22 cellular contexts compared by ENCODE assay signal in the genomic region with DNA sequence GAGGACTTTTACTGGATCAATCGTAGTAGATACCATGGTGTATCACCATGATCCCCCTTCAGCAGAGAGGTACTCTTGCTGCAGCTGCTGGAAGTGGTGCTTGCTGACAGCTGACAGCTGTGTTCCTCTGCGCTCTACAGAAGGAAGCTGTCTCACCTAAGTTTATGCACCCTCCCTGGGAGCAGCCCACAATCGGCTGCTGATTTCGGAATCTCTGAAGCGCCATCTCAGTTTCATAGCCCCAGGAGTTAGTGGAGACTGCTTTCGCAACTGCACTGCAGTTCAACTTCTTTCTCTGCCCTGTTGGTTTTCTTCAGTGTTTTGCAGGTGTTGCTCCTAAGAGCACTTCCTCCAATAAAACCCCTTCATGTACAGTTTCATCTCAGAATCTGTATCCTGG.
DNase-seq lines count a peak whose midpoint lies in the region; ATAC-seq and TF ChIP-seq lines count a peak whose summit lies in the region.
"Had no signal": no experiment of that assay in that cellular context is flagged by ENCODE, and none has a peak within 500 bp of the region (broad histone marks: within the 10 kb centered on the region; RNA-seq: fewer than 3 reads in every experiment).

No MANE protein-coding gene starts in this region.

- H3K36me3 Mint-ChIP-seq in WTC11 (no peaks in the 10 kb centered on the region), nephron progenitor cell (ENCODE audit: low read depth) (no peaks in the 10 kb centered on the region)

- peaks cover 19% of the 10 kb centered on the region for H3K4me1 ChIP-seq in hepatocyte (ENCODE audit: insufficient read depth)
- H3K4me1 ChIP-seq: gastroesophageal sphincter had no signal

- H4K20me1 ChIP-seq in hepatocyte (ENCODE audit: insufficient read depth, poor library complexity, severe bottlenecking) = no peaks in the 10 kb centered on the region

- DNase-seq in M059J (ENCODE audit: low read depth) (peak; percentile 49), WTC11 (ENCODE audit: low spot score) (no peak), hepatocyte (ENCODE audit: low spot score) (no peak), SW 1271 (lab: John Stamatoyannopoulos, UW) (no peak), nephron progenitor cell (no peak), T-helper 2 cell (no peak), Kasumi-1 (lab: John Stamatoyannopoulos, UW) (no peak)
- DNase-seq: activated CD8-positive, alpha-beta memory T cell treated with anti-CD3 and anti-CD28 coated beads, Interleukin-2, amount 50 U/mL, for 48 hours; activated naive CD4-positive, alpha-beta T cell treated with Interleukin-2 at 50 U/mL for 16 hours; Karpas-422; NCI-H1930; NCI-H510A; occipital lobe; small intestine; stimulated activated naive CD4-positive, alpha-beta T cell treated with Interleukin-2 at 50 U/mL for 16 hours had no signal

- H3K4me1 Mint-ChIP-seq in WTC11 = peaks cover 32% of the 10 kb centered on the region
- H3K4me1 Mint-ChIP-seq in nephron progenitor cell = peaks cover 40% of the 10 kb centered on the region

- no peaks in the 10 kb centered on the region for H3K36me3 ChIP-seq in hepatocyte (replicated peaks; ENCODE audit: insufficient read depth, low read depth)
- H3K36me3 ChIP-seq: gastroesophageal sphincter had no signal

- TF ChIP-seq CTCF in WTC11 (IDR thresholded peaks at IDR 0.05) (no peak), hepatocyte (IDR thresholded peaks at IDR 0.05; ENCODE audit: poor library complexity) (no peak), nephron progenitor cell (IDR thresholded peaks at IDR 0.05) (no peak)

- peak; percentile 24 for ATAC-seq in WTC11
- ATAC-seq: gastroesophageal sphincter, GM12878 had no signal

- H3K4me2 ChIP-seq in hepatocyte = no peak overlapping the region
- H3K4me2 ChIP-seq: PC-9 had no signal

- H3K79me2 ChIP-seq in hepatocyte = no peaks in the 10 kb centered on the region

- H3K9me3 Mint-ChIP-seq in WTC11 = no peaks in the 10 kb centered on the region
- no peaks in the 10 kb centered on the region for H3K9me3 Mint-ChIP-seq in nephron progenitor cell
- H3K9me3 Mint-ChIP-seq: T-helper 1 cell treated with Interleukin-12 subunit alpha and Interleukin-12 subunit beta and Interleukin-4 antibody, amounts not matched to agents 30 μg/mL and 1 μg/mL, for 36 hours had no signal

- H2AFZ ChIP-seq in hepatocyte = no peak overlapping the region
- H2AFZ ChIP-seq: PC-9 had no signal

- POLR2A ChIA-PET in WTC11 (lab: Charles Lee) = no interaction called here

- H3K27ac Mint-ChIP-seq in WTC11 = peak overlapping the region; percentile 58
- H3K27ac Mint-ChIP-seq in nephron progenitor cell = no peak overlapping the region
- H3K27ac Mint-ChIP-seq: T-helper 1 cell treated with Interleukin-12 subunit alpha and Interleukin-12 subunit beta and Interleukin-4 antibody, amounts not matched to agents 30 μg/mL and 1 μg/mL, for 36 hours had no signal

- no peaks in the 10 kb centered on the region for H3K9me3 ChIP-seq in hepatocyte (ENCODE audit: low read depth)
- H3K9me3 ChIP-seq: gastroesophageal sphincter had no signal

- no peaks in the 10 kb centered on the region for H3K27me3 Mint-ChIP-seq in WTC11 (ENCODE audit: low read depth)
- no peaks in the 10 kb centered on the region for H3K27me3 Mint-ChIP-seq in nephron progenitor cell (ENCODE audit: low read depth, poor library complexity)

- no peak overlapping the region for H3K4me3 ChIP-seq in hepatocyte
- H3K4me3 ChIP-seq: gastroesophageal sphincter, GM12878, PC-9 had no signal

- no peak overlapping the region for H3K4me3 Mint-ChIP-seq in WTC11
- H3K4me3 Mint-ChIP-seq in nephron progenitor cell = no peak overlapping the region
- H3K4me3 Mint-ChIP-seq: T-helper 1 cell treated with Interleukin-12 subunit alpha and Interleukin-12 subunit beta and Interleukin-4 antibody, amounts not matched to agents 30 μg/mL and 1 μg/mL, for 36 hours had no signal

- H3K27me3 ChIP-seq in hepatocyte = no peaks in the 10 kb centered on the region
- H3K27me3 ChIP-seq: gastroesophageal sphincter had no signal

- WGBS in hepatocyte (ENCODE audit: low lambda C conversion rate, missing lambda C conversion rate) = 84% methylated on average over 6 of the region's 6 CpGs

- H3K9me2 ChIP-seq in hepatocyte (replicated peaks; ENCODE audit: insufficient read depth) = no peaks in the 10 kb centered on the region

- peak overlapping the region; percentile 62 for H3K27ac ChIP-seq in hepatocyte
- peak overlapping the region; percentile 55 for H3K27ac ChIP-seq in temporal lobe (ENCODE audit: low read depth, low read length)
- H3K27ac ChIP-seq: C4-2B, gastroesophageal sphincter, HL-60, PC-9 had no signal

- CTCF ChIA-PET in WTC11 (lab: Charles Lee) = no interaction called here

TF ChIP-seq in WTC11, 78 proteins besides CTCF, POLR2A, EP300 and RAD21 (continues in another document):
- TF ChIP-seq, protein P1, sequence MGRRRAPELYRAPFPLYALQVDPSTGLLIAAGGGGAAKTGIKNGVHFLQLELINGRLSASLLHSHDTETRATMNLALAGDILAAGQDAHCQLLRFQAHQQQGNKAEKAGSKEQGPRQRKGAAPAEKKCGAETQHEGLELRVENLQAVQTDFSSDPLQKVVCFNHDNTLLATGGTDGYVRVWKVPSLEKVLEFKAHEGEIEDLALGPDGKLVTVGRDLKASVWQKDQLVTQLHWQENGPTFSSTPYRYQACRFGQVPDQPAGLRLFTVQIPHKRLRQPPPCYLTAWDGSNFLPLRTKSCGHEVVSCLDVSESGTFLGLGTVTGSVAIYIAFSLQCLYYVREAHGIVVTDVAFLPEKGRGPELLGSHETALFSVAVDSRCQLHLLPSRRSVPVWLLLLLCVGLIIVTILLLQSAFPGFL (CRISPR knock-in tag; IDR thresholded peaks at IDR 0.05; ENCODE audit: borderline replicate concordance) = no peak
- no peak for TF ChIP-seq CREB1 (CRISPR knock-in tag; IDR thresholded peaks at IDR 0.05)
- TF ChIP-seq, protein P2, sequence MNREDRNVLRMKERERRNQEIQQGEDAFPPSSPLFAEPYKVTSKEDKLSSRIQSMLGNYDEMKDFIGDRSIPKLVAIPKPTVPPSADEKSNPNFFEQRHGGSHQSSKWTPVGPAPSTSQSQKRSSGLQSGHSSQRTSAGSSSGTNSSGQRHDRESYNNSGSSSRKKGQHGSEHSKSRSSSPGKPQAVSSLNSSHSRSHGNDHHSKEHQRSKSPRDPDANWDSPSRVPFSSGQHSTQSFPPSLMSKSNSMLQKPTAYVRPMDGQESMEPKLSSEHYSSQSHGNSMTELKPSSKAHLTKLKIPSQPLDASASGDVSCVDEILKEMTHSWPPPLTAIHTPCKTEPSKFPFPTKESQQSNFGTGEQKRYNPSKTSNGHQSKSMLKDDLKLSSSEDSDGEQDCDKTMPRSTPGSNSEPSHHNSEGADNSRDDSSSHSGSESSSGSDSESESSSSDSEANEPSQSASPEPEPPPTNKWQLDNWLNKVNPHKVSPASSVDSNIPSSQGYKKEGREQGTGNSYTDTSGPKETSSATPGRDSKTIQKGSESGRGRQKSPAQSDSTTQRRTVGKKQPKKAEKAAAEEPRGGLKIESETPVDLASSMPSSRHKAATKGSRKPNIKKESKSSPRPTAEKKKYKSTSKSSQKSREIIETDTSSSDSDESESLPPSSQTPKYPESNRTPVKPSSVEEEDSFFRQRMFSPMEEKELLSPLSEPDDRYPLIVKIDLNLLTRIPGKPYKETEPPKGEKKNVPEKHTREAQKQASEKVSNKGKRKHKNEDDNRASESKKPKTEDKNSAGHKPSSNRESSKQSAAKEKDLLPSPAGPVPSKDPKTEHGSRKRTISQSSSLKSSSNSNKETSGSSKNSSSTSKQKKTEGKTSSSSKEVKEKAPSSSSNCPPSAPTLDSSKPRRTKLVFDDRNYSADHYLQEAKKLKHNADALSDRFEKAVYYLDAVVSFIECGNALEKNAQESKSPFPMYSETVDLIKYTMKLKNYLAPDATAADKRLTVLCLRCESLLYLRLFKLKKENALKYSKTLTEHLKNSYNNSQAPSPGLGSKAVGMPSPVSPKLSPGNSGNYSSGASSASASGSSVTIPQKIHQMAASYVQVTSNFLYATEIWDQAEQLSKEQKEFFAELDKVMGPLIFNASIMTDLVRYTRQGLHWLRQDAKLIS (CRISPR knock-in tag; IDR thresholded peaks at IDR 0.05; ENCODE audit: borderline replicate concordance) = no peak
- no peak for TF ChIP-seq ESRRA (CRISPR knock-in tag; IDR thresholded peaks at IDR 0.05; ENCODE audit: borderline replicate concordance)
- TF ChIP-seq ATF1 (CRISPR knock-in tag; IDR thresholded peaks at IDR 0.05) = no peak
- TF ChIP-seq, protein P3, sequence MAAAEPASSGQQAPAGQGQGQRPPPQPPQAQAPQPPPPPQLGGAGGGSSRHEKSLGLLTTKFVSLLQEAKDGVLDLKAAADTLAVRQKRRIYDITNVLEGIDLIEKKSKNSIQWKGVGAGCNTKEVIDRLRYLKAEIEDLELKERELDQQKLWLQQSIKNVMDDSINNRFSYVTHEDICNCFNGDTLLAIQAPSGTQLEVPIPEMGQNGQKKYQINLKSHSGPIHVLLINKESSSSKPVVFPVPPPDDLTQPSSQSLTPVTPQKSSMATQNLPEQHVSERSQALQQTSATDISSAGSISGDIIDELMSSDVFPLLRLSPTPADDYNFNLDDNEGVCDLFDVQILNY (CRISPR knock-in tag; IDR thresholded peaks at IDR 0.05) = no peak
- TF ChIP-seq ETV6 (CRISPR knock-in tag; IDR thresholded peaks at IDR 0.05) = no peak
- TF ChIP-seq HMGA2 (CRISPR knock-in tag; IDR thresholded peaks at IDR 0.05) = no peak
- TF ChIP-seq, protein P4, sequence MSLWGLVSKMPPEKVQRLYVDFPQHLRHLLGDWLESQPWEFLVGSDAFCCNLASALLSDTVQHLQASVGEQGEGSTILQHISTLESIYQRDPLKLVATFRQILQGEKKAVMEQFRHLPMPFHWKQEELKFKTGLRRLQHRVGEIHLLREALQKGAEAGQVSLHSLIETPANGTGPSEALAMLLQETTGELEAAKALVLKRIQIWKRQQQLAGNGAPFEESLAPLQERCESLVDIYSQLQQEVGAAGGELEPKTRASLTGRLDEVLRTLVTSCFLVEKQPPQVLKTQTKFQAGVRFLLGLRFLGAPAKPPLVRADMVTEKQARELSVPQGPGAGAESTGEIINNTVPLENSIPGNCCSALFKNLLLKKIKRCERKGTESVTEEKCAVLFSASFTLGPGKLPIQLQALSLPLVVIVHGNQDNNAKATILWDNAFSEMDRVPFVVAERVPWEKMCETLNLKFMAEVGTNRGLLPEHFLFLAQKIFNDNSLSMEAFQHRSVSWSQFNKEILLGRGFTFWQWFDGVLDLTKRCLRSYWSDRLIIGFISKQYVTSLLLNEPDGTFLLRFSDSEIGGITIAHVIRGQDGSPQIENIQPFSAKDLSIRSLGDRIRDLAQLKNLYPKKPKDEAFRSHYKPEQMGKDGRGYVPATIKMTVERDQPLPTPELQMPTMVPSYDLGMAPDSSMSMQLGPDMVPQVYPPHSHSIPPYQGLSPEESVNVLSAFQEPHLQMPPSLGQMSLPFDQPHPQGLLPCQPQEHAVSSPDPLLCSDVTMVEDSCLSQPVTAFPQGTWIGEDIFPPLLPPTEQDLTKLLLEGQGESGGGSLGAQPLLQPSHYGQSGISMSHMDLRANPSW (CRISPR knock-in tag; conservative IDR thresholded peaks at IDR 0.05; ENCODE audit: low read depth) = no peak
